Comparison of ENCODE assay signal across 2 cellular contexts in the genomic region with DNA sequence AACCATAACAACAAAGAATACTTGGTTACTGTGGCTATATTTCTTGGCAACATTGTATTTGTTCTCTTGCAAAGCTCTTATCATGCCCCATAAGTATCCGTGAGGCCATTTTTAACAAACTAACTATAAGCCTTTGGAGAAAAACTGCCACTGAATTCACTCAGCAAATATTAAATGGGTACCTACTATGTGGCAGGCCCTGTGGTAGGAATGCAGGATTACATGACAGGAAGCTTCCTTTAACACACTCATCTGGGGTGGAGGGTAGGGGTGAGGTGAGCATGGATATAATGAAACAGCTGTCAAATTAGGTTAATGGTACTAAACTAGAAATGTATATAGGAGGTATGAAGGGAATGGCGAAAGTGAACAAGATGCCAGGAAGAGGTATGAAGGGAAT.
TF ChIP-seq lines count a peak whose summit lies in the region.

No MANE protein-coding gene starts in this region.

TF ChIP-seq in GM23338, 12 proteins besides CTCF, POLR2A, EP300 and RAD21 (continues in another document):
- TF ChIP-seq, protein P1, sequence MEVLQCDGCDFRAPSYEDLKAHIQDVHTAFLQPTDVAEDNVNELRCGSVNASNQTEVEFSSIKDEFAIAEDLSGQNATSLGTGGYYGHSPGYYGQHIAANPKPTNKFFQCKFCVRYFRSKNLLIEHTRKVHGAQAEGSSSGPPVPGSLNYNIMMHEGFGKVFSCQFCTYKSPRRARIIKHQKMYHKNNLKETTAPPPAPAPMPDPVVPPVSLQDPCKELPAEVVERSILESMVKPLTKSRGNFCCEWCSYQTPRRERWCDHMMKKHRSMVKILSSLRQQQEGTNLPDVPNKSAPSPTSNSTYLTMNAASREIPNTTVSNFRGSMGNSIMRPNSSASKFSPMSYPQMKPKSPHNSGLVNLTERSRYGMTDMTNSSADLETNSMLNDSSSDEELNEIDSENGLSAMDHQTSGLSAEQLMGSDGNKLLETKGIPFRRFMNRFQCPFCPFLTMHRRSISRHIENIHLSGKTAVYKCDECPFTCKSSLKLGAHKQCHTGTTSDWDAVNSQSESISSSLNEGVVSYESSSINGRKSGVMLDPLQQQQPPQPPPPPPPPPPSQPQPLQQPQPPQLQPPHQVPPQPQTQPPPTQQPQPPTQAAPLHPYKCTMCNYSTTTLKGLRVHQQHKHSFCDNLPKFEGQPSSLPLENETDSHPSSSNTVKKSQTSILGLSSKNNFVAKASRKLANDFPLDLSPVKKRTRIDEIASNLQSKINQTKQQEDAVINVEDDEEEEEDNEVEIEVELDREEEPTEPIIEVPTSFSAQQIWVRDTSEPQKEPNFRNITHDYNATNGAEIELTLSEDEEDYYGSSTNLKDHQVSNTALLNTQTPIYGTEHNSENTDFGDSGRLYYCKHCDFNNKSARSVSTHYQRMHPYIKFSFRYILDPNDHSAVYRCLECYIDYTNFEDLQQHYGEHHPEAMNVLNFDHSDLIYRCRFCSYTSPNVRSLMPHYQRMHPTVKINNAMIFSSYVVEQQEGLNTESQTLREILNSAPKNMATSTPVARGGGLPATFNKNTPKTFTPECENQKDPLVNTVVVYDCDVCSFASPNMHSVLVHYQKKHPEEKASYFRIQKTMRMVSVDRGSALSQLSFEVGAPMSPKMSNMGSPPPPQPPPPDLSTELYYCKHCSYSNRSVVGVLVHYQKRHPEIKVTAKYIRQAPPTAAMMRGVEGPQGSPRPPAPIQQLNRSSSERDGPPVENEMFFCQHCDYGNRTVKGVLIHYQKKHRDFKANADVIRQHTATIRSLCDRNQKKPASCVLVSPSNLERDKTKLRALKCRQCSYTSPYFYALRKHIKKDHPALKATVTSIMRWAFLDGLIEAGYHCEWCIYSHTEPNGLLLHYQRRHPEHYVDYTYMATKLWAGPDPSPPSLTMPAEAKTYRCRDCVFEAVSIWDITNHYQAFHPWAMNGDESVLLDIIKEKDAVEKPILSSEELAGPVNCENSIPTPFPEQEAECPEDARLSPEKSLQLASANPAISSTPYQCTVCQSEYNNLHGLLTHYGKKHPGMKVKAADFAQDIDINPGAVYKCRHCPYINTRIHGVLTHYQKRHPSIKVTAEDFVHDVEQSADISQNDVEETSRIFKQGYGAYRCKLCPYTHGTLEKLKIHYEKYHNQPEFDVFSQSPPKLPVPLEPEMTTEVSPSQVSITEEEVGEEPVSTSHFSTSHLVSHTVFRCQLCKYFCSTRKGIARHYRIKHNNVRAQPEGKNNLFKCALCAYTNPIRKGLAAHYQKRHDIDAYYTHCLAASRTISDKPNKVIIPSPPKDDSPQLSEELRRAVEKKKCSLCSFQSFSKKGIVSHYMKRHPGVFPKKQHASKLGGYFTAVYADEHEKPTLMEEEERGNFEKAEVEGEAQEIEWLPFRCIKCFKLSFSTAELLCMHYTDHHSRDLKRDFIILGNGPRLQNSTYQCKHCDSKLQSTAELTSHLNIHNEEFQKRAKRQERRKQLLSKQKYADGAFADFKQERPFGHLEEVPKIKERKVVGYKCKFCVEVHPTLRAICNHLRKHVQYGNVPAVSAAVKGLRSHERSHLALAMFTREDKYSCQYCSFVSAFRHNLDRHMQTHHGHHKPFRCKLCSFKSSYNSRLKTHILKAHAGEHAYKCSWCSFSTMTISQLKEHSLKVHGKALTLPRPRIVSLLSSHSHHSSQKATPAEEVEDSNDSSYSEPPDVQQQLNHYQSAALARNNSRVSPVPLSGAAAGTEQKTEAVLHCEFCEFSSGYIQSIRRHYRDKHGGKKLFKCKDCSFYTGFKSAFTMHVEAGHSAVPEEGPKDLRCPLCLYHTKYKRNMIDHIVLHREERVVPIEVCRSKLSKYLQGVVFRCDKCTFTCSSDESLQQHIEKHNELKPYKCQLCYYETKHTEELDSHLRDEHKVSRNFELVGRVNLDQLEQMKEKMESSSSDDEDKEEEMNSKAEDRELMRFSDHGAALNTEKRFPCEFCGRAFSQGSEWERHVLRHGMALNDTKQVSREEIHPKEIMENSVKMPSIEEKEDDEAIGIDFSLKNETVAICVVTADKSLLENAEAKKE (CRISPR knock-in tag; IDR thresholded peaks at IDR 0.05): no peak
- TF ChIP-seq CREB1 (CRISPR knock-in tag; IDR thresholded peaks at IDR 0.05; ENCODE audit: low read depth): no peak
- TF ChIP-seq, protein P2, sequence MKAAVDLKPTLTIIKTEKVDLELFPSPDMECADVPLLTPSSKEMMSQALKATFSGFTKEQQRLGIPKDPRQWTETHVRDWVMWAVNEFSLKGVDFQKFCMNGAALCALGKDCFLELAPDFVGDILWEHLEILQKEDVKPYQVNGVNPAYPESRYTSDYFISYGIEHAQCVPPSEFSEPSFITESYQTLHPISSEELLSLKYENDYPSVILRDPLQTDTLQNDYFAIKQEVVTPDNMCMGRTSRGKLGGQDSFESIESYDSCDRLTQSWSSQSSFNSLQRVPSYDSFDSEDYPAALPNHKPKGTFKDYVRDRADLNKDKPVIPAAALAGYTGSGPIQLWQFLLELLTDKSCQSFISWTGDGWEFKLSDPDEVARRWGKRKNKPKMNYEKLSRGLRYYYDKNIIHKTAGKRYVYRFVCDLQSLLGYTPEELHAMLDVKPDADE (IDR thresholded peaks at IDR 0.05): no peak
- TF ChIP-seq EZH2 (IDR thresholded peaks at IDR 0.05; ENCODE audit: low read depth, unreplicated experiment): no peak
- TF ChIP-seq STAT1 (IDR thresholded peaks at IDR 0.05; ENCODE audit: unreplicated experiment): no peak
- no peak for TF ChIP-seq ZNF331 (CRISPR knock-in tag; IDR thresholded peaks at IDR 0.05; ENCODE audit: low read depth)
- TF ChIP-seq JUNB (IDR thresholded peaks at IDR 0.05; ENCODE audit: unreplicated experiment): no peak
- no peak for TF ChIP-seq ZNF114 (CRISPR knock-in tag; IDR thresholded peaks at IDR 0.05)
- TF ChIP-seq, protein P3, sequence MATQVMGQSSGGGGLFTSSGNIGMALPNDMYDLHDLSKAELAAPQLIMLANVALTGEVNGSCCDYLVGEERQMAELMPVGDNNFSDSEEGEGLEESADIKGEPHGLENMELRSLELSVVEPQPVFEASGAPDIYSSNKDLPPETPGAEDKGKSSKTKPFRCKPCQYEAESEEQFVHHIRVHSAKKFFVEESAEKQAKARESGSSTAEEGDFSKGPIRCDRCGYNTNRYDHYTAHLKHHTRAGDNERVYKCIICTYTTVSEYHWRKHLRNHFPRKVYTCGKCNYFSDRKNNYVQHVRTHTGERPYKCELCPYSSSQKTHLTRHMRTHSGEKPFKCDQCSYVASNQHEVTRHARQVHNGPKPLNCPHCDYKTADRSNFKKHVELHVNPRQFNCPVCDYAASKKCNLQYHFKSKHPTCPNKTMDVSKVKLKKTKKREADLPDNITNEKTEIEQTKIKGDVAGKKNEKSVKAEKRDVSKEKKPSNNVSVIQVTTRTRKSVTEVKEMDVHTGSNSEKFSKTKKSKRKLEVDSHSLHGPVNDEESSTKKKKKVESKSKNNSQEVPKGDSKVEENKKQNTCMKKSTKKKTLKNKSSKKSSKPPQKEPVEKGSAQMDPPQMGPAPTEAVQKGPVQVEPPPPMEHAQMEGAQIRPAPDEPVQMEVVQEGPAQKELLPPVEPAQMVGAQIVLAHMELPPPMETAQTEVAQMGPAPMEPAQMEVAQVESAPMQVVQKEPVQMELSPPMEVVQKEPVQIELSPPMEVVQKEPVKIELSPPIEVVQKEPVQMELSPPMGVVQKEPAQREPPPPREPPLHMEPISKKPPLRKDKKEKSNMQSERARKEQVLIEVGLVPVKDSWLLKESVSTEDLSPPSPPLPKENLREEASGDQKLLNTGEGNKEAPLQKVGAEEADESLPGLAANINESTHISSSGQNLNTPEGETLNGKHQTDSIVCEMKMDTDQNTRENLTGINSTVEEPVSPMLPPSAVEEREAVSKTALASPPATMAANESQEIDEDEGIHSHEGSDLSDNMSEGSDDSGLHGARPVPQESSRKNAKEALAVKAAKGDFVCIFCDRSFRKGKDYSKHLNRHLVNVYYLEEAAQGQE (IDR thresholded peaks at IDR 0.05; ENCODE audit: unreplicated experiment): no peak
- TF ChIP-seq NANOG (IDR thresholded peaks at IDR 0.05; ENCODE audit: borderline replicate concordance): no peak

TF ChIP-seq in WTC11, 78 proteins besides CTCF, POLR2A, EP300 and RAD21 (continued from another document):
- TF ChIP-seq EMX1 (CRISPR knock-in tag; IDR thresholded peaks at IDR 0.05): no peak
